In genomic region chr2:62216616-62217015, GRCh38 we compare ENCODE assay signal across 9 cellular contexts. TPM values are rescaled to one million over a fixed set of nuclear protein-coding genes. Genes with fewer than 3 reads are reported as not detected.
DNase-seq lines count a peak whose midpoint lies in the region; ATAC-seq and TF ChIP-seq lines count a peak whose summit lies in the region.
"Had no signal": no experiment of that assay in that cellular context is flagged by ENCODE, and none has a peak within 500 bp of the region (broad histone marks: within the 10 kb centered on the region; RNA-seq: fewer than 3 reads in every experiment).

No MANE protein-coding gene starts in this region.

- H3K4me1 Mint-ChIP-seq in CD4-positive, alpha-beta memory T cell, result peaks cover 63 to 99% (median 83%) of the 10 kb centered on the region in 4 donors

- peaks cover 93% of the 10 kb centered on the region for H3K4me1 ChIP-seq in CD4-positive, alpha-beta memory T cell (ENCODE audit: insufficient read depth, low read length)
- H3K4me1 ChIP-seq in RWPE2 (ENCODE audit: insufficient read depth, poor library complexity, severe bottlenecking), result peaks cover 19% of the 10 kb centered on the region

- CTCF ChIA-PET in CD4-positive, alpha-beta memory T cell (lab: Charles Lee; ENCODE audit: partially characterized antibody), result interaction anchor here (1.4 kb wide), 1 partner anchor 11 kb away, joined by 6 read pairs; no protein-coding TSS in a partner anchor

- peaks cover 28 to 34% of the 10 kb centered on the region in 2 donors for H3K36me3 Mint-ChIP-seq in CD4-positive, alpha-beta memory T cell

- peaks cover 2 to 21% (median 7%) of the 10 kb centered on the region in 8 donors for H3K9me3 Mint-ChIP-seq in CD4-positive, alpha-beta memory T cell

- POLR2A ChIA-PET in CD4-positive, alpha-beta memory T cell (lab: Charles Lee; ENCODE audit: partially characterized antibody), result no interaction called here

- H3K4me3 ChIP-seq in CD4-positive, alpha-beta memory T cell (ENCODE audit: low read length in 2 of 2), result no peak overlapping the region
- H3K4me3 ChIP-seq in RWPE2 (ENCODE audit: severe bottlenecking), result no peak overlapping the region

- no peak for DNase-seq in CD4-positive, alpha-beta memory T cell
- DNase-seq in RWPE2 (ENCODE audit: low spot score) (no peak), fibroblast of the conjunctiva (ENCODE audit: low read depth) (peak; percentile 68), pulmonary artery endothelial cell (ENCODE audit: low read depth, low spot score) (peak; percentile 70), NCI-H345 (lab: John Stamatoyannopoulos, UW) (no peak), DMS114 treated with DMSO at 0.1 percent for 48 hours (lab: John Stamatoyannopoulos, UW; ENCODE audit: unreplicated experiment) (no peak)

- H3K9me3 ChIP-seq in CD4-positive, alpha-beta memory T cell (ENCODE audit: control insufficient read depth in 1 of 2, low read length in 2 of 2), result no peaks in the 10 kb centered on the region
- H3K9me3 ChIP-seq in RWPE2 (ENCODE audit: severe bottlenecking), result no peaks in the 10 kb centered on the region

- H3K27ac ChIP-seq in CD4-positive, alpha-beta memory T cell (ENCODE audit: low read depth, low read length), result no peak overlapping the region
- H3K27ac ChIP-seq in RWPE2 (ENCODE audit: poor library complexity, severe bottlenecking), result no peak overlapping the region

- H3K27me3 Mint-ChIP-seq in CD4-positive, alpha-beta memory T cell, result no peaks in the 10 kb centered on the region

- no peaks in the 10 kb centered on the region for H3K36me3 ChIP-seq in CD4-positive, alpha-beta memory T cell (ENCODE audit: insufficient read depth, low read length)
- H3K36me3 ChIP-seq in RWPE2 (ENCODE audit: low read depth), result no peaks in the 10 kb centered on the region

- intact Hi-C loops in CD4-positive, alpha-beta memory T cell (cut with micrococcal nuclease), result no loop called here

- H3K27me3 ChIP-seq in CD4-positive, alpha-beta memory T cell (ENCODE audit: insufficient read depth, low read length), result no peaks in the 10 kb centered on the region
- no peaks in the 10 kb centered on the region for H3K27me3 ChIP-seq in RWPE2 (ENCODE audit: insufficient read depth, poor library complexity, severe bottlenecking)

- peak overlapping the region in 4 of 8 donors; percentile 1 to 64 (median 34) for H3K4me3 Mint-ChIP-seq in CD4-positive, alpha-beta memory T cell
- H3K4me3 Mint-ChIP-seq: T-helper 1 cell treated with Interleukin-12 subunit alpha and Interleukin-12 subunit beta and Interleukin-4 antibody, amounts not matched to agents 30 μg/mL and 1 μg/mL, for 36 hours had no signal

- peak overlapping the region in 4 of 7 donors; percentile 37 to 62 (median 54) for H3K27ac Mint-ChIP-seq in CD4-positive, alpha-beta memory T cell
- H3K27ac Mint-ChIP-seq: T-helper 1 cell treated with Interleukin-12 subunit alpha and Interleukin-12 subunit beta and Interleukin-4 antibody, amounts not matched to agents 30 μg/mL and 1 μg/mL, for 36 hours had no signal

- TF ChIP-seq CTCF in RWPE2 (IDR thresholded peaks at IDR 0.05; ENCODE audit: poor library complexity, severe bottlenecking), result no peak

- peak; percentile 70 for ATAC-seq in RWPE2 (ENCODE audit: low read depth)
- no peak for ATAC-seq in GM18909 (IDR thresholded peaks at IDR 0.05; ENCODE audit: poor library complexity, unreplicated experiment)
- no peak for ATAC-seq in HG03025 (IDR thresholded peaks at IDR 0.05; ENCODE audit: low FRiP score, unreplicated experiment)

RNA-seq across cellular contexts. Expression of gene B3GNT2, which starts 20.7 kb away (rescaled TPM):
- total RNA-seq in CD4-positive, alpha-beta memory T cell, result 10 to 100 TPM; 18.3 to 18.8 TPM
- 10 to 100 TPM; 29.8 to 55.7 TPM for polyA plus RNA-seq in CD4-positive, alpha-beta memory T cell
- 34.6 TPM in 2 replicates for total RNA-seq in pulmonary artery endothelial cell

Comparison
In these comparisons a context has a peak if more than half of its experiments do, and no peak if none do; other contexts are left out.
1. DNase-seq: peak in fibroblast of the conjunctiva (single experiment) and pulmonary artery endothelial cell (single experiment); none in CD4-positive, alpha-beta memory T cell (0 of 5), RWPE2 (single experiment), NCI-H345 (single experiment) and DMS114 treated with DMSO at 0.1 percent for 48 hours (single experiment).